In genomic region chr6:164151762-164152161, GRCh38 we compare ENCODE assay signal across 16 cellular contexts.
"Had no signal": no experiment of that assay in that cellular context is flagged by ENCODE, and none has a peak within 500 bp of the region (broad histone marks: within the 10 kb centered on the region; RNA-seq: fewer than 3 reads in every experiment).

No MANE protein-coding gene starts in this region.

- H3K36me3 ChIP-seq: tibial nerve, uterus had no signal

- H3K4me3 ChIP-seq: coronary artery, tibial nerve, uterus had no signal

- H3K9me3 Mint-ChIP-seq: activated CD4-positive, alpha-beta T cell treated with anti-CD3 and anti-CD28 coated beads, Interleukin-2, amount 10 ng/mL, durations not matched to agents 7 days and 5 days; activated naive CD8-positive, alpha-beta T cell treated with anti-CD3 and anti-CD28 coated beads, Interleukin-2, amount 10 ng/mL, durations not matched to agents 7 days and 5 days; activated T-helper 1 cell treated with anti-CD3 and anti-CD28 coated beads, Interleukin-12 subunit alpha, Interleukin-12 subunit beta, Interleukin-2, Interleukin-4 antibody, amounts not matched to agents 30 ng/mL and 10 ng/mL and 1 ng/mL, durations not matched to agents 14 hours and 24 hours and 36 hours had no signal

- H3K27ac ChIP-seq: coronary artery, epithelial cell of prostate, uterus had no signal

- H3K4me3 Mint-ChIP-seq: activated CD4-positive, alpha-beta T cell treated with anti-CD3 and anti-CD28 coated beads, Interleukin-2, amount 10 ng/mL, durations not matched to agents 7 days and 5 days; activated naive CD8-positive, alpha-beta T cell treated with anti-CD3 and anti-CD28 coated beads, Interleukin-2, amount 10 ng/mL, durations not matched to agents 7 days and 5 days; activated T-helper 1 cell treated with anti-CD3 and anti-CD28 coated beads, Interleukin-12 subunit alpha, Interleukin-12 subunit beta, Interleukin-2, Interleukin-4 antibody, amounts not matched to agents 30 ng/mL and 10 ng/mL and 1 ng/mL, durations not matched to agents 14 hours and 24 hours and 36 hours; naive B cell; stimulated activated naive B cell treated with anti-CD40 and anti-IgM and Interleukin-4, amounts not matched to agents 10 μg/mL and 1 μg/mL and 100 μg/mL, for 72 hours had no signal

- H3K36me3 Mint-ChIP-seq: activated naive CD8-positive, alpha-beta T cell treated with anti-CD3 and anti-CD28 coated beads, Interleukin-2, amount 10 ng/mL, durations not matched to agents 7 days and 5 days; stimulated activated naive B cell treated with anti-CD40 and anti-IgM and Interleukin-4, amounts not matched to agents 10 μg/mL and 1 μg/mL and 100 μg/mL, for 72 hours had no signal

- DNase-seq: activated CD4-positive, alpha-beta T cell treated with anti-CD3 and anti-CD28 coated beads, Interleukin-2, amount 10 ng/mL, durations not matched to agents 7 days and 5 days; activated naive CD4-positive, alpha-beta T cell; activated naive CD8-positive, alpha-beta T cell treated with anti-CD3 and anti-CD28 coated beads, Interleukin-2, amount 10 ng/mL, durations not matched to agents 7 days and 5 days; central memory CD4-positive, alpha-beta T cell; effector memory CD4-positive, alpha-beta T cell; mammary epithelial cell; naive B cell; stimulated activated CD4-positive, alpha-beta T cell treated with anti-CD3 and anti-CD28 coated beads, Interleukin-4, amount 100 ng/mL, for 1 hour; stimulated activated naive B cell treated with anti-CD40 and anti-IgM and Interleukin-4, amounts not matched to agents 10 μg/mL and 1 μg/mL and 100 μg/mL, for 72 hours; T-helper 9 cell; uterus had no signal

- H3K9me3 ChIP-seq: tibial nerve, uterus had no signal

- H3K27me3 Mint-ChIP-seq: activated CD4-positive, alpha-beta T cell treated with anti-CD3 and anti-CD28 coated beads, Interleukin-2, amount 10 ng/mL, durations not matched to agents 7 days and 5 days; activated naive CD8-positive, alpha-beta T cell treated with anti-CD3 and anti-CD28 coated beads, Interleukin-2, amount 10 ng/mL, durations not matched to agents 7 days and 5 days; naive B cell; stimulated activated naive B cell treated with anti-CD40 and anti-IgM and Interleukin-4, amounts not matched to agents 10 μg/mL and 1 μg/mL and 100 μg/mL, for 72 hours had no signal

- ATAC-seq: left lobe of liver; stimulated activated naive B cell treated with anti-CD40 and anti-IgM and Interleukin-4, amounts not matched to agents 10 μg/mL and 1 μg/mL and 100 μg/mL, for 72 hours had no signal

- H3K4me1 Mint-ChIP-seq: activated CD4-positive, alpha-beta T cell treated with anti-CD3 and anti-CD28 coated beads, Interleukin-2, amount 10 ng/mL, durations not matched to agents 7 days and 5 days; activated naive CD8-positive, alpha-beta T cell treated with anti-CD3 and anti-CD28 coated beads, Interleukin-2, amount 10 ng/mL, durations not matched to agents 7 days and 5 days; naive B cell; stimulated activated naive B cell treated with anti-CD40 and anti-IgM and Interleukin-4, amounts not matched to agents 10 μg/mL and 1 μg/mL and 100 μg/mL, for 72 hours had no signal

- H3K27ac Mint-ChIP-seq: activated CD4-positive, alpha-beta T cell treated with anti-CD3 and anti-CD28 coated beads, Interleukin-2, amount 10 ng/mL, durations not matched to agents 7 days and 5 days; activated naive CD8-positive, alpha-beta T cell treated with anti-CD3 and anti-CD28 coated beads, Interleukin-2, amount 10 ng/mL, durations not matched to agents 7 days and 5 days; activated T-helper 1 cell treated with anti-CD3 and anti-CD28 coated beads, Interleukin-12 subunit alpha, Interleukin-12 subunit beta, Interleukin-2, Interleukin-4 antibody, amounts not matched to agents 30 ng/mL and 10 ng/mL and 1 ng/mL, durations not matched to agents 14 hours and 24 hours and 36 hours; naive B cell; stimulated activated naive B cell treated with anti-CD40 and anti-IgM and Interleukin-4, amounts not matched to agents 10 μg/mL and 1 μg/mL and 100 μg/mL, for 72 hours had no signal

- H3K27me3 ChIP-seq: tibial nerve, uterus had no signal

- H3K4me1 ChIP-seq: uterus had no signal
